In the genomic region with DNA sequence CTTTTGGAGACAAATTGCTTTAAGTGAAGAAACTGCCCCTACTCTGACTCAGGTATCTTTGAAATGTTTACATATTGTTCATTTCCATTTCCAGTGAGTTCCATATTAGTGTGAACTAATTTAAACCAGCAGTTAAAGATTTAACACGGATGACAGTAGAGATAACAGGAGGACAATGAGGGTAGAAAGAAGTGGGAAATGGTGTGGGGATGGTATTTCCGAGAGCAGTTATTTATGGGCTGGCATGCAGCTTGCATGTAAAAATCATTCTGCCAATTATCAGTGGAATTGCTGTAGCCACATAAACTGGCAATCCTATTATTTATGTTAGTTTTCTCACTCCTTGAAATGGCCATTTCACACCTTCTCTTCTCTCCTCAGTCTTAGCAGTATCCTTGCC, we compare ENCODE assay signal across 11 cellular contexts. TPM values are rescaled to one million over a fixed set of nuclear protein-coding genes. Genes with fewer than 3 reads are reported as not detected.
"Had no signal": no experiment of that assay in that cellular context is flagged by ENCODE, and none has a peak within 500 bp of the region (broad histone marks: within the 10 kb centered on the region; RNA-seq: fewer than 3 reads in every experiment).

No MANE protein-coding gene starts in this region.

- H3K4me3 Mint-ChIP-seq: GM23338, H9, HFFc6 had no signal

- H3K27ac Mint-ChIP-seq: GM23338, H9, HFFc6 had no signal

- ATAC-seq: GM23338, HCT116 had no signal

- H3K4me2 ChIP-seq: GM23338 had no signal

- H3K9me3 ChIP-seq: HAP-1 had no signal

- H3K4me3 ChIP-seq: GM23248, GM23338, HAP-1 had no signal

- H3K27ac ChIP-seq: GM23248 had no signal

- DNase-seq: GM23248, GOT3, H7, H9, HCEC 1CT, HFFc6 had no signal

- H3K9me3 Mint-ChIP-seq: GM23338, H9 had no signal

- H3K9ac ChIP-seq: GM23248 had no signal

- H3K4me1 ChIP-seq: HAP-1 had no signal

- H3K36me3 ChIP-seq: HAP-1 had no signal

- H2AFZ ChIP-seq: GM23248, GM23338 had no signal

RNA-seq across cellular contexts. Expression of a gene that starts 8.6 kb away (rescaled TPM):
- total RNA-seq: GM23338, H4, H9 had no signal
- polyA plus RNA-seq: GM23338, H1 had no signal
